8 cellular contexts compared by ENCODE assay signal in genomic region chr16:75012380-75013081, GRCh38. TPM values are rescaled to one million over a fixed set of nuclear protein-coding genes. Genes with fewer than 3 reads are reported as not detected.
A peak's percentile ranks its signal among the peaks of the same experiment; 100 is the strongest.
DNase-seq lines count a peak whose midpoint lies in the region; ATAC-seq and TF ChIP-seq lines count a peak whose summit lies in the region.

No MANE protein-coding gene starts in this region.

- no peak for DNase-seq in CD8-positive, alpha-beta T cell
- DNase-seq in SK-N-SH: no peak
- no peak for DNase-seq in hepatocyte (ENCODE audit: low spot score)
- DNase-seq in aorta: no peak
- DNase-seq in GM03348 (ENCODE audit: low spot score): no peak
- no peak for DNase-seq in DMS 273 (lab: John Stamatoyannopoulos, UW; ENCODE audit: unreplicated experiment)

- no peaks in the 10 kb centered on the region for H3K9me3 Mint-ChIP-seq in CD8-positive, alpha-beta T cell

- WGBS in SK-N-SH (ENCODE audit: low lambda C conversion rate): 88% methylated on average over 8 of the region's 8 CpGs
- 76% methylated on average over 8 of the region's 8 CpGs for WGBS in hepatocyte (ENCODE audit: low lambda C conversion rate, missing lambda C conversion rate)
- WGBS in aorta, 2 donors: 44 to 52% methylated on average over 8 of the region's 8 CpGs

- no peak for TF ChIP-seq RAD21 in SK-N-SH (IDR thresholded peaks at IDR 0.05; ENCODE audit: low read length)

- H3K36me3 ChIP-seq in CD8-positive, alpha-beta T cell (ENCODE audit: insufficient read depth, low read length): no peaks in the 10 kb centered on the region
- H3K36me3 ChIP-seq in SK-N-SH (replicated peaks in 1 of 2; ENCODE audit: control insufficient read depth in 1 of 2, insufficient read depth in 2 of 2, low read length in 1 of 2) (peaks cover 0 to 3% of the 10 kb centered on the region in 2 experiments), hepatocyte (replicated peaks; ENCODE audit: insufficient read depth, low read depth) (no peaks in the 10 kb centered on the region), aorta (ENCODE audit: control insufficient read depth in 1 of 2, insufficient read depth in 2 of 2, low read length in 1 of 2) (no peaks in the 10 kb centered on the region)

- peak overlapping the region; percentile 9 for H3K4me3 Mint-ChIP-seq in CD8-positive, alpha-beta T cell

- no peak for ATAC-seq in CD8-positive, alpha-beta T cell
- ATAC-seq in GM21723 (IDR thresholded peaks at IDR 0.05; ENCODE audit: unreplicated experiment): peak; percentile 34
- ATAC-seq in aorta (ENCODE audit: low FRiP score): peak; percentile 46
- ATAC-seq in HG03520 (IDR thresholded peaks at IDR 0.05; ENCODE audit: unreplicated experiment): no peak

- H3K9me3 ChIP-seq in CD8-positive, alpha-beta T cell (ENCODE audit: low read length): no peaks in the 10 kb centered on the region
- H3K9me3 ChIP-seq in SK-N-SH (no peaks in the 10 kb centered on the region), hepatocyte (ENCODE audit: low read depth) (no peaks in the 10 kb centered on the region), aorta (ENCODE audit: control insufficient read depth, low read length) (no peaks in the 10 kb centered on the region)

- H3K36me3 Mint-ChIP-seq in CD8-positive, alpha-beta T cell: no peaks in the 10 kb centered on the region

- H3K27me3 ChIP-seq in CD8-positive, alpha-beta T cell (ENCODE audit: insufficient read depth, low read length): no peaks in the 10 kb centered on the region
- H3K27me3 ChIP-seq in SK-N-SH (ENCODE audit: insufficient read depth) (no peaks in the 10 kb centered on the region), hepatocyte (no peaks in the 10 kb centered on the region), aorta (ENCODE audit: control insufficient read depth in 1 of 2, insufficient read depth in 2 of 2, low read length in 1 of 2) (no peaks in the 10 kb centered on the region)

- TF ChIP-seq EP300 in SK-N-SH (IDR thresholded peaks at IDR 0.05; ENCODE audit: borderline replicate concordance in 1 of 2, low read depth in 1 of 2, low read length in 1 of 2): no peak

- no peaks in the 10 kb centered on the region for H3K27me3 Mint-ChIP-seq in CD8-positive, alpha-beta T cell (ENCODE audit: low read depth)

- H3K4me2 ChIP-seq in SK-N-SH: peak overlapping the region; percentile 65
- peak overlapping the region; percentile 9 for H3K4me2 ChIP-seq in hepatocyte

- H2AFZ ChIP-seq in SK-N-SH (ENCODE audit: low read depth): 0 out of 2 replicates have a peak overlapping the region, but pooled peaks have one; percentile 53
- no peak overlapping the region for H2AFZ ChIP-seq in hepatocyte

- POLR2A ChIA-PET in CD8-positive, alpha-beta T cell (lab: Charles Lee): no interaction called here
- POLR2A ChIA-PET in SK-N-SH (lab: Yijun Ruan, JAX): no interaction called here

- H3F3A ChIP-seq in SK-N-SH (replicated peaks; ENCODE audit: insufficient read depth): peaks cover 21% of the 10 kb centered on the region

- H3K9me2 ChIP-seq in SK-N-SH: no peaks in the 10 kb centered on the region
- no peaks in the 10 kb centered on the region for H3K9me2 ChIP-seq in hepatocyte (replicated peaks; ENCODE audit: insufficient read depth)

- H3K4me3 ChIP-seq in CD8-positive, alpha-beta T cell (ENCODE audit: low read depth, low read length): no peak overlapping the region
- H3K4me3 ChIP-seq in SK-N-SH (ENCODE audit: low read depth in 2 of 2, low read length in 1 of 2): no peak overlapping the region
- no peak overlapping the region for H3K4me3 ChIP-seq in hepatocyte
- H3K4me3 ChIP-seq in aorta (ENCODE audit: low read length in 2 of 2): no peak overlapping the region

- H3K27ac Mint-ChIP-seq in CD8-positive, alpha-beta T cell: peak overlapping the region; percentile 6

- H3K4me1 Mint-ChIP-seq in CD8-positive, alpha-beta T cell (ENCODE audit: low read depth): peaks cover 16% of the 10 kb centered on the region

- TF ChIP-seq CTCF in CD8-positive, alpha-beta T cell (IDR thresholded peaks at IDR 0.05): no peak
- TF ChIP-seq CTCF in SK-N-SH (IDR thresholded peaks at IDR 0.05) (no peak), hepatocyte (IDR thresholded peaks at IDR 0.05; ENCODE audit: poor library complexity) (no peak)

- H3K79me2 ChIP-seq in SK-N-SH (ENCODE audit: insufficient read depth) (peaks cover 92% of the 10 kb centered on the region), hepatocyte (peaks cover 100% of the 10 kb centered on the region)

- CTCF ChIA-PET in CD8-positive, alpha-beta T cell (lab: Charles Lee): interaction anchor here (0.6 to 1.3 kb wide), 5 partner anchors 9 to 98 kb away, joined by 3 to 8 read pairs (median 3); no protein-coding TSS in a partner anchor
- CTCF ChIA-PET in SK-N-SH (lab: Yijun Ruan, JAX): interaction anchor here (1.2 to 5.4 kb wide), 3 partner anchors 14 to 98 kb away, joined by 3 to 30 read pairs (median 6); partner anchors contain the start of gene ZNRF1

- intact Hi-C loops in CD8-positive, alpha-beta T cell (cut with DNase I, micrococcal nuclease): no loop called here
- intact Hi-C loops in aorta (cut with DNase I): loop anchor here in 1 of 2 donors (1.0 kb wide), 1 partner anchor 32 kb away; no protein-coding TSS in a partner anchor

- H3K27ac ChIP-seq in CD8-positive, alpha-beta T cell (ENCODE audit: low read depth, low read length): no peak overlapping the region
- H3K27ac ChIP-seq in SK-N-SH (ENCODE audit: low read depth in 2 of 2, low read length in 1 of 2) (peak overlapping the region; percentile 68 to 77), hepatocyte (peak overlapping the region; percentile 55), aorta (ENCODE audit: low read depth in 1 of 2, low read length in 2 of 2) (peak overlapping the region; percentile 79 to 83)

- H3K4me1 ChIP-seq in CD8-positive, alpha-beta T cell (ENCODE audit: insufficient read depth, low read length): no peaks in the 10 kb centered on the region
- H3K4me1 ChIP-seq in SK-N-SH (ENCODE audit: control insufficient read depth in 1 of 2, insufficient read depth in 2 of 2, low read depth in 1 of 2, low read length in 1 of 2) (peaks cover 11 to 26% of the 10 kb centered on the region in 2 experiments; a peak in 3 of 4 replicates), hepatocyte (ENCODE audit: insufficient read depth) (peaks cover 7% of the 10 kb centered on the region), aorta (ENCODE audit: control insufficient read depth in 1 of 2, insufficient read depth in 2 of 2, low read length in 2 of 2) (peaks cover 0 to 1% of the 10 kb centered on the region in 2 donors)

- peak overlapping the region; percentile 13; the same call in 1 of the 2 replicates for H3K9ac ChIP-seq in SK-N-SH

- H4K20me1 ChIP-seq in SK-N-SH (ENCODE audit: insufficient read depth) (peaks cover 9% of the 10 kb centered on the region; the same call in 1 of the 2 replicates), hepatocyte (ENCODE audit: insufficient read depth, poor library complexity, severe bottlenecking) (peaks cover 29% of the 10 kb centered on the region)

TF ChIP-seq in SK-N-SH, 30 proteins besides CTCF, POLR2A, EP300 and RAD21 (continues in another document):
- TF ChIP-seq ELF1 (IDR thresholded peaks at IDR 0.05): no peak
- TF ChIP-seq YY1 (IDR thresholded peaks at IDR 0.05; ENCODE audit: low read depth): no peak
- no peak for TF ChIP-seq REST (IDR thresholded peaks at IDR 0.05; ENCODE audit: low read depth, low read length)
- no peak for TF ChIP-seq RCOR1 (IDR thresholded peaks at IDR 0.05; ENCODE audit: low read length)
- no peak for TF ChIP-seq RXRA (IDR thresholded peaks at IDR 0.05; ENCODE audit: borderline replicate concordance, low read depth)
- TF ChIP-seq, protein P1, sequence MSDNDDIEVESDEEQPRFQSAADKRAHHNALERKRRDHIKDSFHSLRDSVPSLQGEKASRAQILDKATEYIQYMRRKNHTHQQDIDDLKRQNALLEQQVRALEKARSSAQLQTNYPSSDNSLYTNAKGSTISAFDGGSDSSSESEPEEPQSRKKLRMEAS (IDR thresholded peaks at IDR 0.05; ENCODE audit: low read depth): no peak
- TF ChIP-seq SMC3 (IDR thresholded peaks at IDR 0.05; ENCODE audit: low read depth, low read length): no peak
- no peak for TF ChIP-seq TEAD4 (IDR thresholded peaks at IDR 0.05; ENCODE audit: borderline replicate concordance, insufficient read depth)
- TF ChIP-seq EZH2phosphoT487 (IDR thresholded peaks at IDR 0.05; ENCODE audit: borderline replicate concordance, low read depth): no peak

RNA-seq across cellular contexts. Expression of gene ZNRF1, which starts 13.7 kb away (rescaled TPM):
- 1 to 10 TPM; 1.7 to 2.0 TPM for total RNA-seq in CD8-positive, alpha-beta T cell
- polyA plus RNA-seq in SK-N-SH (2012; rRNA removed) (20.6 and 23.7 TPM in 2 replicates), hepatocyte (46.5 and 47.8 TPM in 2 replicates), aorta (1 to 10 TPM; 4.6 to 7.4 TPM)
- 18.6 and 19.8 TPM in 2 replicates for polyA plus RNA-seq in SK-N-SH (2012; cell fraction: cytosol; rRNA removed)
- 35.4 and 43.3 TPM in 2 replicates for polyA plus RNA-seq in SK-N-SH (2012; cell fraction: nucleus; rRNA removed)
- total RNA-seq in hepatocyte (23.0 and 26.0 TPM in 2 replicates), aorta (10 to 100 TPM; 20.8 to 26.3 TPM)

RNA-seq across cellular contexts. Expression of gene WDR59, which starts 27.6 kb away (rescaled TPM):
- total RNA-seq in CD8-positive, alpha-beta T cell: 10 to 100 TPM; 60.1 to 60.8 TPM
- polyA plus RNA-seq in SK-N-SH (2012; rRNA removed): 48.2 and 60.2 TPM in 2 replicates
- polyA plus RNA-seq in SK-N-SH (2012; cell fraction: cytosol; rRNA removed): 27.2 and 30.0 TPM in 2 replicates
- 164 and 199 TPM in 2 replicates for polyA plus RNA-seq in SK-N-SH (2012; cell fraction: nucleus; rRNA removed)
- 35.7 and 41.9 TPM in 2 replicates for total RNA-seq in hepatocyte
- polyA plus RNA-seq in hepatocyte: 32.8 and 39.3 TPM in 2 replicates
- 10 to 100 TPM; 62.6 to 78.1 TPM for total RNA-seq in aorta
- 10 to 100 TPM; 12.8 to 34.1 TPM for polyA plus RNA-seq in aorta

Comparison
In these comparisons a context has a peak if more than half of its experiments do, and no peak if none do; other contexts are left out.
1. ATAC-seq: peak in GM21723 (single experiment) and aorta (single experiment); none in CD8-positive, alpha-beta T cell (single experiment) and HG03520 (single experiment).